Comparison of ENCODE assay signal across 22 cellular contexts in the genomic region with DNA sequence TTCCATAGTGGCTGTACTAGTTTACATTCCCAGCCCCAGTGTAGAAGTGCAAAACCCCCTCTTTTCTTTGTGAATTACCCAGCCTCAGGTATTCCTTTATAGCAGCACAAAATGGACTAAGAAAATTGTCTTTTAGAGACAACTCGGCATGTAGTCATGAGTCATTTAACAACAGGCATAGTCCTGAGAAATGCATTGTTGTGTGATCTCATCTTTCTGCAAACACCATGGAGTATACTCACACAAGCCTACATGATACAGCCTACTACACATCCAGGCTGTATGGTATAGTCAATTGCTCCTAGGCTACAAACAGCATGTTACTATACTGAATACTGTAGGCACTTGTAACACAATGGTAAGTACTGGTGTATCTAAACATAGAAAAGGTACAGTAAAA. TPM values are rescaled to one million over a fixed set of nuclear protein-coding genes. Genes with fewer than 3 reads are reported as not detected.
DNase-seq lines count a peak whose midpoint lies in the region; ATAC-seq and TF ChIP-seq lines count a peak whose summit lies in the region.
"Had no signal": no experiment of that assay in that cellular context is flagged by ENCODE, and none has a peak within 500 bp of the region (broad histone marks: within the 10 kb centered on the region; RNA-seq: fewer than 3 reads in every experiment).

No MANE protein-coding gene starts in this region.

- H3K4me1 ChIP-seq in GM23248 (ENCODE audit: insufficient read depth) (0 out of 2 replicates have a peak, but pooled peaks cover 3% of the 10 kb centered on the region), RWPE2 (ENCODE audit: insufficient read depth, poor library complexity, severe bottlenecking) (no peaks in the 10 kb centered on the region)
- H3K4me1 ChIP-seq: esophagus muscularis mucosa, Peyer's patch had no signal

- no peaks in the 10 kb centered on the region for H3K36me3 Mint-ChIP-seq in CD14-positive monocyte
- H3K36me3 Mint-ChIP-seq: memory B cell; naive thymus-derived CD8-positive, alpha-beta T cell; type B pancreatic cell had no signal

- H3F3A ChIP-seq in GM23248 (ENCODE audit: insufficient read depth) = no peaks in the 10 kb centered on the region

- 0% methylated on average over 1 of the region's 1 CpG for WGBS in GM23248 (ENCODE audit: low coverage in 1 of 2, low lambda C conversion rate in 2 of 2, missing lambda C conversion rate in 2 of 2), 2 experiments

- intact Hi-C loops in CD14-positive monocyte (cut with micrococcal nuclease) = loop anchor here in 1 of 2 donors (5.0 kb wide), 1 partner anchor 35 kb away; no protein-coding TSS in a partner anchor

- no peak overlapping the region for H3K4me2 ChIP-seq in GM23248 (ENCODE audit: unreplicated experiment)
- H3K4me2 ChIP-seq: hepatocyte had no signal

- H2AFZ ChIP-seq in GM23248 = no peak overlapping the region; the same call in 1 of the 2 replicates
- H2AFZ ChIP-seq: hepatocyte had no signal

- H3K4me3 ChIP-seq in GM23248 (no peak overlapping the region), RWPE2 (ENCODE audit: severe bottlenecking) (no peak overlapping the region)
- H3K4me3 ChIP-seq: cardiac muscle cell, esophagus muscularis mucosa, hepatocyte, Peyer's patch had no signal

- TF ChIP-seq CTCF in RWPE2 (IDR thresholded peaks at IDR 0.05; ENCODE audit: poor library complexity, severe bottlenecking) = no peak
- no peak for TF ChIP-seq CTCF in CD14-positive monocyte (IDR thresholded peaks at IDR 0.05)

- H3K27me3 ChIP-seq in GM23248 (replicated peaks; ENCODE audit: insufficient read depth) = no peaks in the 10 kb centered on the region
- no peaks in the 10 kb centered on the region for H3K27me3 ChIP-seq in RWPE2 (ENCODE audit: insufficient read depth, poor library complexity, severe bottlenecking)
- H3K27me3 ChIP-seq: cardiac muscle cell, esophagus muscularis mucosa, hepatocyte, Peyer's patch had no signal

- no peaks in the 10 kb centered on the region for H3K36me3 ChIP-seq in GM23248 (ENCODE audit: low read depth)
- H3K36me3 ChIP-seq in RWPE2 (ENCODE audit: low read depth) = no peaks in the 10 kb centered on the region
- H3K36me3 ChIP-seq: cardiac muscle cell, esophagus muscularis mucosa, Peyer's patch had no signal

- H3K27ac ChIP-seq in GM23248 = no peak overlapping the region
- no peak overlapping the region for H3K27ac ChIP-seq in RWPE2 (ENCODE audit: poor library complexity, severe bottlenecking)
- H3K27ac ChIP-seq: cardiac muscle cell, esophagus muscularis mucosa, hepatocyte, Peyer's patch had no signal

- no peaks in the 10 kb centered on the region for H4K20me1 ChIP-seq in GM23248 (ENCODE audit: insufficient read depth)

- H3K79me2 ChIP-seq in GM23248 (ENCODE audit: insufficient read depth) = no peaks in the 10 kb centered on the region
- H3K79me2 ChIP-seq: hepatocyte had no signal

- peaks cover 0 to 3% (median 2%) of the 10 kb centered on the region in 3 donors for H3K27me3 Mint-ChIP-seq in CD14-positive monocyte (ENCODE audit: low read depth in 3 of 3)
- H3K27me3 Mint-ChIP-seq: memory B cell; naive thymus-derived CD8-positive, alpha-beta T cell had no signal

- in situ Hi-C loops in GM23248 (cut with MboI) = no loop called here

- no peak overlapping the region for H3K27ac Mint-ChIP-seq in CD14-positive monocyte
- H3K27ac Mint-ChIP-seq: activated T-helper 2 cell treated with anti-CD3 and anti-CD28 coated beads, Interferon-gamma antibody, Interleukin-2, Interleukin-4, amounts not matched to agents 10 μg/mL and 5 μg/mL and 100 μg/mL, durations not matched to agents 14 hours and 24 hours and 36 hours; memory B cell; naive thymus-derived CD8-positive, alpha-beta T cell; type B pancreatic cell had no signal

- H3K4me1 Mint-ChIP-seq in CD14-positive monocyte = peaks cover 13% of the 10 kb centered on the region
- H3K4me1 Mint-ChIP-seq: memory B cell had no signal

- ATAC-seq in RWPE2 (ENCODE audit: low read depth) = peak; percentile 95
- ATAC-seq in esophagus mucosa = peak; percentile 62
- ATAC-seq: naive thymus-derived CD8-positive, alpha-beta T cell; SK-N-SH treated with all-trans-retinoic acid at 6 μM for 48 hours had no signal

- H3K9me3 ChIP-seq in GM23248 (ENCODE audit: low read depth) (no peaks in the 10 kb centered on the region), RWPE2 (ENCODE audit: severe bottlenecking) (no peaks in the 10 kb centered on the region)
- H3K9me3 ChIP-seq: esophagus muscularis mucosa, Peyer's patch had no signal

- H3K9me3 Mint-ChIP-seq in CD14-positive monocyte = no peaks in the 10 kb centered on the region
- H3K9me3 Mint-ChIP-seq: activated T-helper 2 cell treated with anti-CD3 and anti-CD28 coated beads, Interferon-gamma antibody, Interleukin-2, Interleukin-4, amounts not matched to agents 10 μg/mL and 5 μg/mL and 100 μg/mL, durations not matched to agents 14 hours and 24 hours and 36 hours; naive thymus-derived CD8-positive, alpha-beta T cell; type B pancreatic cell had no signal

- no peak overlapping the region for H3K9ac ChIP-seq in GM23248

- no peak overlapping the region for H3K4me3 Mint-ChIP-seq in CD14-positive monocyte
- H3K4me3 Mint-ChIP-seq: memory B cell; naive thymus-derived CD8-positive, alpha-beta T cell; type B pancreatic cell had no signal

- no peaks in the 10 kb centered on the region for H3K9me2 ChIP-seq in GM23248 (ENCODE audit: insufficient read depth)

- DNase-seq in GM23248 (peak; percentile 80), RWPE2 (ENCODE audit: low spot score) (no peak), myocyte (ENCODE audit: low read depth) (peak; percentile 20), NCI-H1436 treated with DMSO at 0.1 percent for 48 hours (lab: John Stamatoyannopoulos, UW) (no peak), GM03348 (ENCODE audit: low spot score) (no peak), OCI-M1 (lab: John Stamatoyannopoulos, UW) (no peak), CD14-positive monocyte (ENCODE audit: low spot score) (no peak)
- DNase-seq: activated CD4-positive, alpha-beta T cell treated with anti-CD3 and anti-CD28 coated beads for 1 hour; KG1; naive thymus-derived CD8-positive, alpha-beta T cell; NCI-H1417; NCI-H82; Peyer's patch; stimulated activated CD4-positive, alpha-beta T cell treated with anti-CD3 and anti-CD28 coated beads, Interleukin-4, amount 100 ng/mL, for 1 hour had no signal

RNA-seq across cellular contexts. Expression of a gene that starts 44.4 kb away (rescaled TPM):
- 2.2 and 2.7 TPM in 2 replicates for total RNA-seq in GM23248 (2014; rRNA removed; shearing (Covaris generic))
- polyA plus RNA-seq in GM23248 (2016; fragmentation: Nextera tagmentation; extraction: Ambion mirVana) (2.9 and 3.3 TPM in 2 replicates), CD14-positive monocyte (10 to 100 TPM; 50.4 to 81.0 TPM)
- total RNA-seq in esophagus mucosa (25.5 TPM), myocyte (3.2 and 7.2 TPM in 2 replicates)
- 8.2 TPM for polyA plus RNA-seq in myocyte (2012)

Comparison
In these comparisons a context has a peak if more than half of its experiments do, and no peak if none do; other contexts are left out.
1. DNase-seq: peak in GM23248 (single experiment) and myocyte (single experiment); none in RWPE2 (single experiment), NCI-H1436 treated with DMSO at 0.1 percent for 48 hours (single experiment), GM03348 (single experiment), OCI-M1 (single experiment) and CD14-positive monocyte (single experiment).